ENCODE assay signal across 1 cellular context in the genomic region with DNA sequence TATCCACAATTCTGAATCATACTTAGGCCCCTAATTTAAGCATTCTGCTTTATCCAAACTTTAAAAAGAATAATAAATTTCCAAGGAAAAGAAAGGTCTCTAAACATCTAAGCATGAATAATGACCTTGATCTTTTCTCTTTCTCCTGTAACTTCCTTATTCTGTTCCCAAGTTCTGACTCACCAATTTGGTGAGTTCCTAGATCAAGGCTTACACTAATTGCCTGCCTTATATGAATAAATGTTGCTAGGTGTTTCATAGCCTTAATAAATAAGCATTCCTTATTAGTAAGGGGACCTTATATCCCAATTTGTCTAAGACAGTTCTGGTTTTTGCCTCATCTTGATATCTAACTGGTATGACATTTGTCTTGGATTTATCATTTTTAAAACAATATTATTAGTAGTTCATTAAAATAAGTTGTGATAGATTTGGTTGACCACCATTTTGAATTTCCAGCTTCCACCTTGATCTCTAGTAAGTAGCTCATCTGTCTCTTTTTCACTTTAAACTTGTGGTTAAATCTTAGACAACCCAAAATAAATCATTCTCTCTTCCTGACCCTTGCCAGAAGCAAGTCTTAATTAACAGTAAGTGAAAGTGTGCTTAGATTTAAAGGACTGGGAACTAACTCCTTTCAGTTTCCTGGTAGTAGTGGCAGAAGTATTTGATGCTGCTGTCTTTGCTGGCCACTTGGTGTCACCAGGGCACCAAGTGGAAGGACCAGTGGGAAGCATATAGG.
TF ChIP-seq lines count a peak whose summit lies in the region.

No MANE protein-coding gene starts in this region.

TF ChIP-seq in GM23338, 12 proteins besides CTCF, POLR2A, EP300 and RAD21:
- no peak for TF ChIP-seq ZNF462 (CRISPR knock-in tag; IDR thresholded peaks at IDR 0.05)
- TF ChIP-seq ZNF114 (CRISPR knock-in tag; IDR thresholded peaks at IDR 0.05): no peak
- TF ChIP-seq, protein P1, sequence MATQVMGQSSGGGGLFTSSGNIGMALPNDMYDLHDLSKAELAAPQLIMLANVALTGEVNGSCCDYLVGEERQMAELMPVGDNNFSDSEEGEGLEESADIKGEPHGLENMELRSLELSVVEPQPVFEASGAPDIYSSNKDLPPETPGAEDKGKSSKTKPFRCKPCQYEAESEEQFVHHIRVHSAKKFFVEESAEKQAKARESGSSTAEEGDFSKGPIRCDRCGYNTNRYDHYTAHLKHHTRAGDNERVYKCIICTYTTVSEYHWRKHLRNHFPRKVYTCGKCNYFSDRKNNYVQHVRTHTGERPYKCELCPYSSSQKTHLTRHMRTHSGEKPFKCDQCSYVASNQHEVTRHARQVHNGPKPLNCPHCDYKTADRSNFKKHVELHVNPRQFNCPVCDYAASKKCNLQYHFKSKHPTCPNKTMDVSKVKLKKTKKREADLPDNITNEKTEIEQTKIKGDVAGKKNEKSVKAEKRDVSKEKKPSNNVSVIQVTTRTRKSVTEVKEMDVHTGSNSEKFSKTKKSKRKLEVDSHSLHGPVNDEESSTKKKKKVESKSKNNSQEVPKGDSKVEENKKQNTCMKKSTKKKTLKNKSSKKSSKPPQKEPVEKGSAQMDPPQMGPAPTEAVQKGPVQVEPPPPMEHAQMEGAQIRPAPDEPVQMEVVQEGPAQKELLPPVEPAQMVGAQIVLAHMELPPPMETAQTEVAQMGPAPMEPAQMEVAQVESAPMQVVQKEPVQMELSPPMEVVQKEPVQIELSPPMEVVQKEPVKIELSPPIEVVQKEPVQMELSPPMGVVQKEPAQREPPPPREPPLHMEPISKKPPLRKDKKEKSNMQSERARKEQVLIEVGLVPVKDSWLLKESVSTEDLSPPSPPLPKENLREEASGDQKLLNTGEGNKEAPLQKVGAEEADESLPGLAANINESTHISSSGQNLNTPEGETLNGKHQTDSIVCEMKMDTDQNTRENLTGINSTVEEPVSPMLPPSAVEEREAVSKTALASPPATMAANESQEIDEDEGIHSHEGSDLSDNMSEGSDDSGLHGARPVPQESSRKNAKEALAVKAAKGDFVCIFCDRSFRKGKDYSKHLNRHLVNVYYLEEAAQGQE (IDR thresholded peaks at IDR 0.05; ENCODE audit: unreplicated experiment): no peak
- TF ChIP-seq JUNB (IDR thresholded peaks at IDR 0.05; ENCODE audit: unreplicated experiment): no peak
- no peak for TF ChIP-seq ETS1 (IDR thresholded peaks at IDR 0.05)
- no peak for TF ChIP-seq ZNF331 (CRISPR knock-in tag; IDR thresholded peaks at IDR 0.05; ENCODE audit: low read depth)
- no peak for TF ChIP-seq NANOG (IDR thresholded peaks at IDR 0.05; ENCODE audit: borderline replicate concordance)
- TF ChIP-seq EZH2phosphoT487 (IDR thresholded peaks at IDR 0.05; ENCODE audit: unreplicated experiment): no peak
- TF ChIP-seq STAT1 (IDR thresholded peaks at IDR 0.05; ENCODE audit: unreplicated experiment): no peak
- no peak for TF ChIP-seq EZH2 (IDR thresholded peaks at IDR 0.05; ENCODE audit: low read depth, unreplicated experiment)
- no peak for TF ChIP-seq POLR2AphosphoS5 (IDR thresholded peaks at IDR 0.05; ENCODE audit: low read depth)
- no peak for TF ChIP-seq CREB1 (CRISPR knock-in tag; IDR thresholded peaks at IDR 0.05; ENCODE audit: low read depth)
